In genomic region chr7:7980134-7980533, GRCh38 we compare ENCODE assay signal across 26 cellular contexts.
"Had no signal": no experiment of that assay in that cellular context is flagged by ENCODE, and none has a peak within 500 bp of the region (broad histone marks: within the 10 kb centered on the region; RNA-seq: fewer than 3 reads in every experiment).

No MANE protein-coding gene starts in this region.

- FAIRE-seq: astrocyte, islet of Langerhans had no signal

- ATAC-seq: activated CD4-positive, alpha-beta T cell treated with anti-CD3 and anti-CD28 coated beads for 36 hours; activated CD8-positive, alpha-beta memory T cell treated with anti-CD3 and anti-CD28 coated beads, Interleukin-2, amount 10 ng/mL, durations not matched to agents 7 days and 5 days; activated CD8-positive, alpha-beta T cell treated with anti-CD3 and anti-CD28 coated beads, Interleukin-2, amount 10 ng/mL, durations not matched to agents 7 days and 5 days; esophagus mucosa; heart right ventricle; left lung; lower lobe of right lung; right lobe of liver; stimulated activated naive CD8-positive, alpha-beta T cell treated with anti-CD3 and anti-CD28 coated beads, Interleukin-15, amount 100 ng/mL, for 72 hours had no signal

- H3K9me3 ChIP-seq: heart right ventricle, left lung, lower lobe of right lung, right lobe of liver, uterus had no signal

- H3K27ac ChIP-seq: brain microvascular endothelial cell, heart right ventricle, lower lobe of right lung, right lobe of liver, uterus had no signal

- H3K4me3 Mint-ChIP-seq: activated CD4-positive, alpha-beta T cell treated with anti-CD3 and anti-CD28 coated beads for 36 hours; activated CD8-positive, alpha-beta memory T cell treated with anti-CD3 and anti-CD28 coated beads, Interleukin-2, amount 10 ng/mL, durations not matched to agents 7 days and 5 days; activated CD8-positive, alpha-beta T cell treated with anti-CD3 and anti-CD28 coated beads, Interleukin-2, amount 10 ng/mL, durations not matched to agents 7 days and 5 days; activated naive CD4-positive, alpha-beta T cell treated with anti-CD3 and anti-CD28 coated beads for 36 hours; endodermal cell; nephron; stimulated activated naive CD8-positive, alpha-beta T cell treated with anti-CD3 and anti-CD28 coated beads, Interleukin-15, amount 100 ng/mL, for 72 hours; T-helper 2 cell treated with Interferon-gamma antibody and Interleukin-4, amounts not matched to agents 5 μg/mL and 100 μg/mL, for 36 hours; type B pancreatic cell had no signal

- H3K27me3 Mint-ChIP-seq: activated CD4-positive, alpha-beta T cell treated with anti-CD3 and anti-CD28 coated beads for 36 hours; activated CD8-positive, alpha-beta memory T cell treated with anti-CD3 and anti-CD28 coated beads, Interleukin-2, amount 10 ng/mL, durations not matched to agents 7 days and 5 days; progenitor cell of endocrine pancreas; stimulated activated naive CD8-positive, alpha-beta T cell treated with anti-CD3 and anti-CD28 coated beads, Interleukin-15, amount 100 ng/mL, for 72 hours; type B pancreatic cell had no signal

- H3K36me3 ChIP-seq: brain microvascular endothelial cell, heart right ventricle, left lung, lower lobe of right lung, right lobe of liver, uterus had no signal

- H3K27ac Mint-ChIP-seq: activated CD4-positive, alpha-beta T cell treated with anti-CD3 and anti-CD28 coated beads for 36 hours; activated CD8-positive, alpha-beta memory T cell treated with anti-CD3 and anti-CD28 coated beads, Interleukin-2, amount 10 ng/mL, durations not matched to agents 7 days and 5 days; activated CD8-positive, alpha-beta T cell treated with anti-CD3 and anti-CD28 coated beads, Interleukin-2, amount 10 ng/mL, durations not matched to agents 7 days and 5 days; activated naive CD4-positive, alpha-beta T cell treated with anti-CD3 and anti-CD28 coated beads for 36 hours; endodermal cell; nephron; progenitor cell of endocrine pancreas; stimulated activated naive CD8-positive, alpha-beta T cell treated with anti-CD3 and anti-CD28 coated beads, Interleukin-15, amount 100 ng/mL, for 72 hours; T-helper 2 cell treated with Interferon-gamma antibody and Interleukin-4, amounts not matched to agents 5 μg/mL and 100 μg/mL, for 36 hours; type B pancreatic cell had no signal

- H3K4me1 ChIP-seq: uterus had no signal

- H3K4me1 Mint-ChIP-seq: nephron had no signal

- H3K9me3 Mint-ChIP-seq: activated naive CD4-positive, alpha-beta T cell treated with anti-CD3 and anti-CD28 coated beads for 36 hours; endodermal cell; nephron; stimulated activated naive CD8-positive, alpha-beta T cell treated with anti-CD3 and anti-CD28 coated beads, Interleukin-15, amount 100 ng/mL, for 72 hours; T-helper 2 cell treated with Interferon-gamma antibody and Interleukin-4, amounts not matched to agents 5 μg/mL and 100 μg/mL, for 36 hours had no signal

- H3K27me3 ChIP-seq: brain microvascular endothelial cell, heart right ventricle, left lung, right lobe of liver, uterus had no signal

- H3K4me3 ChIP-seq: heart right ventricle, left lung, lower lobe of right lung, right lobe of liver, uterus had no signal

- DNase-seq: activated CD4-positive, alpha-beta T cell treated with anti-CD3 and anti-CD28 coated beads for 36 hours; activated CD4-positive, CD25-positive, alpha-beta regulatory T cell; activated CD8-positive, alpha-beta memory T cell treated with anti-CD3 and anti-CD28 coated beads, Interleukin-2, amount 10 ng/mL, durations not matched to agents 7 days and 5 days; activated CD8-positive, alpha-beta T cell treated with anti-CD3 and anti-CD28 coated beads, Interleukin-2, amount 10 ng/mL, durations not matched to agents 7 days and 5 days; activated effector memory CD4-positive, alpha-beta T cell treated with anti-CD3 and anti-CD28 coated beads, Interleukin-2, amount 50 U/mL, for 16 hours; activated naive CD4-positive, alpha-beta T cell treated with anti-CD3 and anti-CD28 coated beads for 36 hours; amniotic stem cell; brain microvascular endothelial cell; endodermal cell; foreskin fibroblast; heart right ventricle; left lung; lower lobe of right lung; right lobe of liver; stimulated activated CD4-positive, alpha-beta T cell treated with anti-CD3 and anti-CD28 coated beads, Interleukin-12 subunit alpha, Interleukin-12 subunit beta, amount 100 ng/mL, for 4 hours; stimulated activated CD4-positive, alpha-beta T cell treated with anti-CD3 and anti-CD28 coated beads, Interleukin-4, amount 100 ng/mL, for 1 hour; stimulated activated naive CD8-positive, alpha-beta T cell treated with anti-CD3 and anti-CD28 coated beads, Interleukin-15, amount 100 ng/mL, for 72 hours; substantia nigra; uterus had no signal
